ENCODE assay signal across 1 cellular context in genomic region chr4:112311516-112311915, GRCh38.
TF ChIP-seq lines count a peak whose summit lies in the region.

No MANE protein-coding gene starts in this region.

TF ChIP-seq in GM23338, 12 proteins besides CTCF, POLR2A, EP300 and RAD21 (continued from another document):
- TF ChIP-seq, protein P1, sequence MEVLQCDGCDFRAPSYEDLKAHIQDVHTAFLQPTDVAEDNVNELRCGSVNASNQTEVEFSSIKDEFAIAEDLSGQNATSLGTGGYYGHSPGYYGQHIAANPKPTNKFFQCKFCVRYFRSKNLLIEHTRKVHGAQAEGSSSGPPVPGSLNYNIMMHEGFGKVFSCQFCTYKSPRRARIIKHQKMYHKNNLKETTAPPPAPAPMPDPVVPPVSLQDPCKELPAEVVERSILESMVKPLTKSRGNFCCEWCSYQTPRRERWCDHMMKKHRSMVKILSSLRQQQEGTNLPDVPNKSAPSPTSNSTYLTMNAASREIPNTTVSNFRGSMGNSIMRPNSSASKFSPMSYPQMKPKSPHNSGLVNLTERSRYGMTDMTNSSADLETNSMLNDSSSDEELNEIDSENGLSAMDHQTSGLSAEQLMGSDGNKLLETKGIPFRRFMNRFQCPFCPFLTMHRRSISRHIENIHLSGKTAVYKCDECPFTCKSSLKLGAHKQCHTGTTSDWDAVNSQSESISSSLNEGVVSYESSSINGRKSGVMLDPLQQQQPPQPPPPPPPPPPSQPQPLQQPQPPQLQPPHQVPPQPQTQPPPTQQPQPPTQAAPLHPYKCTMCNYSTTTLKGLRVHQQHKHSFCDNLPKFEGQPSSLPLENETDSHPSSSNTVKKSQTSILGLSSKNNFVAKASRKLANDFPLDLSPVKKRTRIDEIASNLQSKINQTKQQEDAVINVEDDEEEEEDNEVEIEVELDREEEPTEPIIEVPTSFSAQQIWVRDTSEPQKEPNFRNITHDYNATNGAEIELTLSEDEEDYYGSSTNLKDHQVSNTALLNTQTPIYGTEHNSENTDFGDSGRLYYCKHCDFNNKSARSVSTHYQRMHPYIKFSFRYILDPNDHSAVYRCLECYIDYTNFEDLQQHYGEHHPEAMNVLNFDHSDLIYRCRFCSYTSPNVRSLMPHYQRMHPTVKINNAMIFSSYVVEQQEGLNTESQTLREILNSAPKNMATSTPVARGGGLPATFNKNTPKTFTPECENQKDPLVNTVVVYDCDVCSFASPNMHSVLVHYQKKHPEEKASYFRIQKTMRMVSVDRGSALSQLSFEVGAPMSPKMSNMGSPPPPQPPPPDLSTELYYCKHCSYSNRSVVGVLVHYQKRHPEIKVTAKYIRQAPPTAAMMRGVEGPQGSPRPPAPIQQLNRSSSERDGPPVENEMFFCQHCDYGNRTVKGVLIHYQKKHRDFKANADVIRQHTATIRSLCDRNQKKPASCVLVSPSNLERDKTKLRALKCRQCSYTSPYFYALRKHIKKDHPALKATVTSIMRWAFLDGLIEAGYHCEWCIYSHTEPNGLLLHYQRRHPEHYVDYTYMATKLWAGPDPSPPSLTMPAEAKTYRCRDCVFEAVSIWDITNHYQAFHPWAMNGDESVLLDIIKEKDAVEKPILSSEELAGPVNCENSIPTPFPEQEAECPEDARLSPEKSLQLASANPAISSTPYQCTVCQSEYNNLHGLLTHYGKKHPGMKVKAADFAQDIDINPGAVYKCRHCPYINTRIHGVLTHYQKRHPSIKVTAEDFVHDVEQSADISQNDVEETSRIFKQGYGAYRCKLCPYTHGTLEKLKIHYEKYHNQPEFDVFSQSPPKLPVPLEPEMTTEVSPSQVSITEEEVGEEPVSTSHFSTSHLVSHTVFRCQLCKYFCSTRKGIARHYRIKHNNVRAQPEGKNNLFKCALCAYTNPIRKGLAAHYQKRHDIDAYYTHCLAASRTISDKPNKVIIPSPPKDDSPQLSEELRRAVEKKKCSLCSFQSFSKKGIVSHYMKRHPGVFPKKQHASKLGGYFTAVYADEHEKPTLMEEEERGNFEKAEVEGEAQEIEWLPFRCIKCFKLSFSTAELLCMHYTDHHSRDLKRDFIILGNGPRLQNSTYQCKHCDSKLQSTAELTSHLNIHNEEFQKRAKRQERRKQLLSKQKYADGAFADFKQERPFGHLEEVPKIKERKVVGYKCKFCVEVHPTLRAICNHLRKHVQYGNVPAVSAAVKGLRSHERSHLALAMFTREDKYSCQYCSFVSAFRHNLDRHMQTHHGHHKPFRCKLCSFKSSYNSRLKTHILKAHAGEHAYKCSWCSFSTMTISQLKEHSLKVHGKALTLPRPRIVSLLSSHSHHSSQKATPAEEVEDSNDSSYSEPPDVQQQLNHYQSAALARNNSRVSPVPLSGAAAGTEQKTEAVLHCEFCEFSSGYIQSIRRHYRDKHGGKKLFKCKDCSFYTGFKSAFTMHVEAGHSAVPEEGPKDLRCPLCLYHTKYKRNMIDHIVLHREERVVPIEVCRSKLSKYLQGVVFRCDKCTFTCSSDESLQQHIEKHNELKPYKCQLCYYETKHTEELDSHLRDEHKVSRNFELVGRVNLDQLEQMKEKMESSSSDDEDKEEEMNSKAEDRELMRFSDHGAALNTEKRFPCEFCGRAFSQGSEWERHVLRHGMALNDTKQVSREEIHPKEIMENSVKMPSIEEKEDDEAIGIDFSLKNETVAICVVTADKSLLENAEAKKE (CRISPR knock-in tag; IDR thresholded peaks at IDR 0.05): no peak
- TF ChIP-seq ZNF331 (CRISPR knock-in tag; IDR thresholded peaks at IDR 0.05; ENCODE audit: low read depth): no peak
- TF ChIP-seq NANOG (IDR thresholded peaks at IDR 0.05; ENCODE audit: borderline replicate concordance): no peak
- TF ChIP-seq EZH2phosphoT487 (IDR thresholded peaks at IDR 0.05; ENCODE audit: unreplicated experiment): no peak
- TF ChIP-seq, protein P2, sequence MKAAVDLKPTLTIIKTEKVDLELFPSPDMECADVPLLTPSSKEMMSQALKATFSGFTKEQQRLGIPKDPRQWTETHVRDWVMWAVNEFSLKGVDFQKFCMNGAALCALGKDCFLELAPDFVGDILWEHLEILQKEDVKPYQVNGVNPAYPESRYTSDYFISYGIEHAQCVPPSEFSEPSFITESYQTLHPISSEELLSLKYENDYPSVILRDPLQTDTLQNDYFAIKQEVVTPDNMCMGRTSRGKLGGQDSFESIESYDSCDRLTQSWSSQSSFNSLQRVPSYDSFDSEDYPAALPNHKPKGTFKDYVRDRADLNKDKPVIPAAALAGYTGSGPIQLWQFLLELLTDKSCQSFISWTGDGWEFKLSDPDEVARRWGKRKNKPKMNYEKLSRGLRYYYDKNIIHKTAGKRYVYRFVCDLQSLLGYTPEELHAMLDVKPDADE (IDR thresholded peaks at IDR 0.05): no peak
- no peak for TF ChIP-seq STAT1 (IDR thresholded peaks at IDR 0.05; ENCODE audit: unreplicated experiment)
- no peak for TF ChIP-seq ZNF114 (CRISPR knock-in tag; IDR thresholded peaks at IDR 0.05)
- TF ChIP-seq, protein P3, sequence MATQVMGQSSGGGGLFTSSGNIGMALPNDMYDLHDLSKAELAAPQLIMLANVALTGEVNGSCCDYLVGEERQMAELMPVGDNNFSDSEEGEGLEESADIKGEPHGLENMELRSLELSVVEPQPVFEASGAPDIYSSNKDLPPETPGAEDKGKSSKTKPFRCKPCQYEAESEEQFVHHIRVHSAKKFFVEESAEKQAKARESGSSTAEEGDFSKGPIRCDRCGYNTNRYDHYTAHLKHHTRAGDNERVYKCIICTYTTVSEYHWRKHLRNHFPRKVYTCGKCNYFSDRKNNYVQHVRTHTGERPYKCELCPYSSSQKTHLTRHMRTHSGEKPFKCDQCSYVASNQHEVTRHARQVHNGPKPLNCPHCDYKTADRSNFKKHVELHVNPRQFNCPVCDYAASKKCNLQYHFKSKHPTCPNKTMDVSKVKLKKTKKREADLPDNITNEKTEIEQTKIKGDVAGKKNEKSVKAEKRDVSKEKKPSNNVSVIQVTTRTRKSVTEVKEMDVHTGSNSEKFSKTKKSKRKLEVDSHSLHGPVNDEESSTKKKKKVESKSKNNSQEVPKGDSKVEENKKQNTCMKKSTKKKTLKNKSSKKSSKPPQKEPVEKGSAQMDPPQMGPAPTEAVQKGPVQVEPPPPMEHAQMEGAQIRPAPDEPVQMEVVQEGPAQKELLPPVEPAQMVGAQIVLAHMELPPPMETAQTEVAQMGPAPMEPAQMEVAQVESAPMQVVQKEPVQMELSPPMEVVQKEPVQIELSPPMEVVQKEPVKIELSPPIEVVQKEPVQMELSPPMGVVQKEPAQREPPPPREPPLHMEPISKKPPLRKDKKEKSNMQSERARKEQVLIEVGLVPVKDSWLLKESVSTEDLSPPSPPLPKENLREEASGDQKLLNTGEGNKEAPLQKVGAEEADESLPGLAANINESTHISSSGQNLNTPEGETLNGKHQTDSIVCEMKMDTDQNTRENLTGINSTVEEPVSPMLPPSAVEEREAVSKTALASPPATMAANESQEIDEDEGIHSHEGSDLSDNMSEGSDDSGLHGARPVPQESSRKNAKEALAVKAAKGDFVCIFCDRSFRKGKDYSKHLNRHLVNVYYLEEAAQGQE (IDR thresholded peaks at IDR 0.05; ENCODE audit: unreplicated experiment): no peak
- TF ChIP-seq EZH2 (IDR thresholded peaks at IDR 0.05; ENCODE audit: low read depth, unreplicated experiment): no peak
- TF ChIP-seq CREB1 (CRISPR knock-in tag; IDR thresholded peaks at IDR 0.05; ENCODE audit: low read depth): no peak
